9 cellular contexts compared by ENCODE assay signal in genomic region chr2:48759682-48760081, GRCh38. TPM values are rescaled to one million over a fixed set of nuclear protein-coding genes. Genes with fewer than 3 reads are reported as not detected.
"Had no signal": no experiment of that assay in that cellular context is flagged by ENCODE, and none has a peak within 500 bp of the region (broad histone marks: within the 10 kb centered on the region; RNA-seq: fewer than 3 reads in every experiment).

No MANE protein-coding gene starts in this region.

- H3K27ac ChIP-seq: GM23248 had no signal

- H3K4me3 ChIP-seq: GM23248, GM23338, HAP-1 had no signal

- H2AFZ ChIP-seq: GM23248, GM23338 had no signal

- DNase-seq: GM23248, GOT3, H7, H9, HCEC 1CT, HFFc6 had no signal

- ATAC-seq: GM23338, HCT116 had no signal

- H3K9ac ChIP-seq: GM23248 had no signal

- H3K36me3 ChIP-seq: HAP-1 had no signal

- H3K4me2 ChIP-seq: GM23338 had no signal

RNA-seq across cellular contexts. Expression of gene LHCGR, which starts 4.2 kb away (rescaled TPM):
- polyA plus RNA-seq: GM23248 had no signal
